In the genomic region with DNA sequence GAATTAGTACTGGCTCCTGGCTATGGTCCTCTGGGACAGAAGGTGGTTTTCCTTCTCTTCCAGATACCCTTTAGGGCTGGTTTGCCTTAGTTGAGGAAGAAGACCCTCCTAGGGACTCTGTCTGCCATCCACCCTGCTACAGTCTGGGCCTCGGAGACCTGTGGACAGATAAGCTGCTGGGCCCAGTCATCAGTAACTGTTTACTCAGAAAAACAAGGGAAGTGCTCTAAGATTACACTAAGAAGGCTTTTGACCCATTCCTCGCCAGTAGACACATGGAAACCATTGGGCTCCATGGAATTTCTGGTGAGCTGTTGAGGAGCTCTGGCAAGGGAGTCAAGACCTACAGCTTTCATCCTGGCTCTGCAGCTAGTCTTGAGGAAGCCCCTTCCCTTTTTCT, we compare ENCODE assay signal across 16 cellular contexts. TPM values are rescaled to one million over a fixed set of nuclear protein-coding genes. Genes with fewer than 3 reads are reported as not detected.
DNase-seq lines count a peak whose midpoint lies in the region; ATAC-seq and TF ChIP-seq lines count a peak whose summit lies in the region.
"Had no signal": no experiment of that assay in that cellular context is flagged by ENCODE, and none has a peak within 500 bp of the region (broad histone marks: within the 10 kb centered on the region; RNA-seq: fewer than 3 reads in every experiment).

No MANE protein-coding gene starts in this region.

- no peak for TF ChIP-seq CTCF in HFFc6 (IDR thresholded peaks at IDR 0.05)
- TF ChIP-seq CTCF in endodermal cell (conservative IDR thresholded peaks at IDR 0.05), result no peak

- TF ChIP-seq POLR2A in GM18505 (IDR thresholded peaks at IDR 0.05; ENCODE audit: borderline replicate concordance, extremely low read depth, insufficient read depth, insufficient read length), result no peak

- 82 to 94% methylated on average over 2 of the region's 2 CpGs for WGBS in endodermal cell (ENCODE audit: insufficient coverage in 1 of 2, insufficient read length in 1 of 2), 2 experiments

- H3K9ac ChIP-seq in endodermal cell (ENCODE audit: extremely low read depth, low read length, poor library complexity, severe bottlenecking), result no peak overlapping the region

- intact Hi-C loops in naive thymus-derived CD4-positive, alpha-beta T cell (cut with micrococcal nuclease), result no loop called here

- no peak overlapping the region for H3K4me3 ChIP-seq in CD4-positive, CD25-positive, alpha-beta regulatory T cell (ENCODE audit: low read depth, low read length)
- no peak overlapping the region for H3K4me3 ChIP-seq in endodermal cell (ENCODE audit: low read length)
- H3K4me3 ChIP-seq in naive thymus-derived CD4-positive, alpha-beta T cell (ENCODE audit: low read length), result no peak overlapping the region
- H3K4me3 ChIP-seq: suprapubic skin had no signal

- H3K27me3 ChIP-seq in CD4-positive, CD25-positive, alpha-beta regulatory T cell (ENCODE audit: control insufficient read depth, insufficient read depth, low read length), result no peaks in the 10 kb centered on the region
- no peaks in the 10 kb centered on the region for H3K27me3 ChIP-seq in endodermal cell (ENCODE audit: control insufficient read depth, insufficient read depth, low read length, poor library complexity, severe bottlenecking)
- H3K27me3 ChIP-seq in naive thymus-derived CD4-positive, alpha-beta T cell (ENCODE audit: control insufficient read depth in 2 of 2, insufficient read depth in 2 of 2, low read length in 2 of 2), result no peaks in the 10 kb centered on the region
- H3K27me3 ChIP-seq: BE2C, suprapubic skin had no signal

- peak overlapping the region in 1 of 4 donors; percentile 39 for H3K4me3 Mint-ChIP-seq in CD4-positive, CD25-positive, alpha-beta regulatory T cell
- H3K4me3 Mint-ChIP-seq in HFFc6 (no peak overlapping the region), endodermal cell (no peak overlapping the region)
- peak overlapping the region in 6 of 10 donors; percentile 4 to 48 (median 28) for H3K4me3 Mint-ChIP-seq in naive thymus-derived CD4-positive, alpha-beta T cell
- H3K4me3 Mint-ChIP-seq: neural crest cell had no signal

- no peaks in the 10 kb centered on the region for H3K9me3 ChIP-seq in CD4-positive, CD25-positive, alpha-beta regulatory T cell (ENCODE audit: control insufficient read depth in 2 of 2, low read length in 2 of 2)
- H3K9me3 ChIP-seq in endodermal cell (ENCODE audit: control insufficient read depth, low read length), result no peaks in the 10 kb centered on the region
- H3K9me3 ChIP-seq in naive thymus-derived CD4-positive, alpha-beta T cell (ENCODE audit: control insufficient read depth in 2 of 3, low read length in 3 of 3), result no peaks in the 10 kb centered on the region
- H3K9me3 ChIP-seq: BE2C, suprapubic skin had no signal

- DNase-seq in CD4-positive, CD25-positive, alpha-beta regulatory T cell, result no peak
- DNase-seq in HFFc6 (no peak), endodermal cell (no peak)
- no peak for DNase-seq in naive thymus-derived CD4-positive, alpha-beta T cell
- DNase-seq: activated T-cell treated with anti-CD3 and anti-CD28 coated beads, Interleukin-2, amount 50 U/mL, for 1 hour; aorta; BE2C; DMS79; NCI-H187 treated with DMSO at 0.1 percent for 48 hours; SHP77; T-helper 2 cell had no signal

- no peaks in the 10 kb centered on the region for H3K9me3 Mint-ChIP-seq in CD4-positive, CD25-positive, alpha-beta regulatory T cell
- H3K9me3 Mint-ChIP-seq in HFFc6 (no peaks in the 10 kb centered on the region), endodermal cell (no peaks in the 10 kb centered on the region)
- H3K9me3 Mint-ChIP-seq in naive thymus-derived CD4-positive, alpha-beta T cell, result no peaks in the 10 kb centered on the region
- H3K9me3 Mint-ChIP-seq: neural crest cell had no signal

- H3K27ac ChIP-seq in CD4-positive, CD25-positive, alpha-beta regulatory T cell (ENCODE audit: insufficient read depth, low read length, poor library complexity, severe bottlenecking), result no peak overlapping the region
- H3K27ac ChIP-seq in endodermal cell (ENCODE audit: low read depth, low read length), result no peak overlapping the region
- H3K27ac ChIP-seq in naive thymus-derived CD4-positive, alpha-beta T cell (ENCODE audit: low read depth, low read length), result no peak overlapping the region
- H3K27ac ChIP-seq: suprapubic skin had no signal

- peaks cover 9% of the 10 kb centered on the region for H3K36me3 Mint-ChIP-seq in CD4-positive, CD25-positive, alpha-beta regulatory T cell
- H3K36me3 Mint-ChIP-seq in HFFc6 (ENCODE audit: low read depth) (no peaks in the 10 kb centered on the region; the same call in 1 of the 2 replicates), endodermal cell (ENCODE audit: low read depth) (peaks cover 20% of the 10 kb centered on the region)
- peaks cover 0 to 14% (median 0%) of the 10 kb centered on the region in 5 donors for H3K36me3 Mint-ChIP-seq in naive thymus-derived CD4-positive, alpha-beta T cell

- POLR2A ChIA-PET in naive thymus-derived CD4-positive, alpha-beta T cell (lab: Charles Lee), result no interaction called here

- peaks cover 16% of the 10 kb centered on the region for H3K36me3 ChIP-seq in CD4-positive, CD25-positive, alpha-beta regulatory T cell (ENCODE audit: control insufficient read depth, insufficient read depth, low read length)
- peaks cover 14% of the 10 kb centered on the region for H3K36me3 ChIP-seq in endodermal cell (ENCODE audit: control insufficient read depth, insufficient read depth, low read length)
- H3K36me3 ChIP-seq in naive thymus-derived CD4-positive, alpha-beta T cell (ENCODE audit: control insufficient read depth in 2 of 3, insufficient read depth in 3 of 3, low read length in 3 of 3), result peaks cover 0 to 18% (median 3%) of the 10 kb centered on the region in 3 experiments

- CTCF ChIA-PET in naive thymus-derived CD4-positive, alpha-beta T cell (lab: Charles Lee), result no interaction called here

- H3K27ac Mint-ChIP-seq in CD4-positive, CD25-positive, alpha-beta regulatory T cell, result peak overlapping the region in 2 of 3 donors; percentile 25 to 92
- H3K27ac Mint-ChIP-seq in HFFc6, result peak overlapping the region; percentile 33
- peak overlapping the region; percentile 70 for H3K27ac Mint-ChIP-seq in endodermal cell
- peak overlapping the region in 7 of 9 donors; percentile 21 to 84 (median 73) for H3K27ac Mint-ChIP-seq in naive thymus-derived CD4-positive, alpha-beta T cell

- no peak for ATAC-seq in CD4-positive, CD25-positive, alpha-beta regulatory T cell (ENCODE audit: low read depth in 2 of 2)
- ATAC-seq in naive thymus-derived CD4-positive, alpha-beta T cell, result no peak
- ATAC-seq in GM21825 (IDR thresholded peaks at IDR 0.05; ENCODE audit: unreplicated experiment) (no peak), HG02759 (IDR thresholded peaks at IDR 0.05; ENCODE audit: unreplicated experiment) (no peak), GM18505 (IDR thresholded peaks at IDR 0.05; ENCODE audit: unreplicated experiment) (no peak)

- peaks cover 22 to 75% (median 69%) of the 10 kb centered on the region in 4 donors for H3K4me1 Mint-ChIP-seq in CD4-positive, CD25-positive, alpha-beta regulatory T cell
- H3K4me1 Mint-ChIP-seq in HFFc6 (ENCODE audit: low read depth) (peaks cover 70% of the 10 kb centered on the region), endodermal cell (peaks cover 68% of the 10 kb centered on the region)
- H3K4me1 Mint-ChIP-seq in naive thymus-derived CD4-positive, alpha-beta T cell, result peaks cover 49 to 78% (median 75%) of the 10 kb centered on the region in 7 donors

- H3K27me3 Mint-ChIP-seq in CD4-positive, CD25-positive, alpha-beta regulatory T cell, result no peaks in the 10 kb centered on the region
- H3K27me3 Mint-ChIP-seq in HFFc6 (ENCODE audit: insufficient read depth) (peaks cover 2% of the 10 kb centered on the region; the same call in 1 of the 2 replicates), endodermal cell (ENCODE audit: insufficient read depth) (no peaks in the 10 kb centered on the region)
- H3K27me3 Mint-ChIP-seq in naive thymus-derived CD4-positive, alpha-beta T cell, result no peaks in the 10 kb centered on the region

- H3K4me1 ChIP-seq in CD4-positive, CD25-positive, alpha-beta regulatory T cell (ENCODE audit: control insufficient read depth, insufficient read depth, low read length, poor library complexity, severe bottlenecking), result peaks cover 55% of the 10 kb centered on the region
- peaks cover 31% of the 10 kb centered on the region for H3K4me1 ChIP-seq in endodermal cell (ENCODE audit: control insufficient read depth, insufficient read depth, low read length)
- H3K4me1 ChIP-seq in naive thymus-derived CD4-positive, alpha-beta T cell (ENCODE audit: control insufficient read depth in 2 of 2, insufficient read depth in 2 of 2, low read length in 2 of 2), result peaks cover 31 to 62% of the 10 kb centered on the region in 2 donors

RNA-seq across cellular contexts. Expression of gene LARP1, which starts 31.2 kb away (rescaled TPM):
- 122 TPM for total RNA-seq in CD4-positive, CD25-positive, alpha-beta regulatory T cell
- 10 to 100 TPM in 2 of 4 donors, 1 to 10 TPM in 2; 8.0 to 10.8 (median 10.0) TPM for polyA plus RNA-seq in CD4-positive, CD25-positive, alpha-beta regulatory T cell
- 100 to 1,000 TPM; 204 to 228 (median 208) TPM for total RNA-seq in HFFc6 (2021; fragmentation: NEBNext Ultra II Directional; extraction: Animal tissue kit (Norgen Biotek cat#: 25700))
- 100 to 1,000 TPM; 193 to 273 TPM for total RNA-seq in endodermal cell
- 115 TPM for polyA plus RNA-seq in endodermal cell (2013, experiment 1 of 2)
- 107 TPM for polyA plus RNA-seq in endodermal cell (2013, experiment 2 of 2)
- 100 to 1,000 TPM; 127 to 217 (median 176) TPM for total RNA-seq in naive thymus-derived CD4-positive, alpha-beta T cell
- 10 to 100 TPM; 12.2 to 28.0 TPM for polyA plus RNA-seq in naive thymus-derived CD4-positive, alpha-beta T cell

Comparison
In these comparisons a context has a peak if more than half of its experiments do, and no peak if none do; other contexts are left out.
1. H3K4me3 Mint-ChIP-seq: peak in naive thymus-derived CD4-positive, alpha-beta T cell (6 of 10); none in HFFc6 (single experiment) and endodermal cell (single experiment).
2. Peak in every context shown above with its lines, with median percentiles within 50 percentile points of each other: H3K27ac Mint-ChIP-seq.